8 cellular contexts compared by ENCODE assay signal in the genomic region with DNA sequence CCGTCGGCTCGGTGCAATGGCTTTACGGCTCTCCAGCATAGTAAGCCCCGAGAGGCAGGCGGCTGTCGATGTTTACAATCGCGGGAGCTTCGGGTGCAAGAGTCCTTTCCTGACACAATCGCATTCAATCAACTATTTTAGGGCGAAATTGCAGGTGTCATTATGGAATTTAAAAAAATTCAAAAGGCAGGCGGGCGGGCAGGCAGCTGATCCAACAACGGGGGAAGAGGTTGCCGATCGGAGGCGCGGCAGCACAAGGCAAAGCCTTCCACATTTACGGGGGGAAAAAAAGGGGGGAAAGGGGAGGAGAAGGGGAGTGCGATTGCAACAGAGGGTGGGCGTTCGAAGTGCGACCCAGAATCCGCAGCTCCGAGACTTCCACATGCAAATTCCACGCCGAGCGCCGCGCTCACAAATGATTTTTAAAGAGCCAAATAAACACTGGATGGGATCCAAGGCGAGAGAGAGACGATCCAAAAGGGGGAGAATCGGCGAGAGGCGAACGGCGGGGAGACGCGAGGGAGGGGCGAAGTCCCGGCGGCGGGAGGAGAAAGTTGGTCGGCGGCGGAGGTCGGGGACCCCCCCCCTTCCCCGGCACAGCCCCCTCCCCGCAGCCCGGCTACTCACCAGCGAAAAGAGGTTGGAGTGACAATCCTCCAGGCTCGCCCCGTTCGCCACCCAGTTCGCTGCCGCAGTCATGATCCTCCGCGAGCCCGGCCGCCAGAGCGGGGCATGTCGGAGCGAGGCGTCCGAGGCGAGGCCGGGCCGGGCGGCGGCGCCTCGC. TPM values are rescaled to one million over a fixed set of nuclear protein-coding genes. Genes with fewer than 3 reads are reported as not detected.
DNase-seq lines count a peak whose midpoint lies in the region; ATAC-seq, FAIRE-seq and TF ChIP-seq lines count a peak whose summit lies in the region.

No MANE protein-coding gene starts in this region.

- TF ChIP-seq CTCF in HepG2 (CRISPR knock-in tag; IDR thresholded peaks at IDR 0.05), result no peak

- H3K9ac ChIP-seq in HepG2 (ENCODE audit: insufficient read depth, low read depth, low read length), result peak overlapping the region; percentile 84

- ATAC-seq in HG03095 (IDR thresholded peaks at IDR 0.05; ENCODE audit: unreplicated experiment) (peak; percentile 33), HepG2 (peak; percentile 83)

- in situ Hi-C loops in HepG2 (cut with HindIII; ENCODE audit: extremely low pct_ligation_motif_present, low pct_unique_long_range_greater_than_20kb), result loop anchor here (5.0 kb wide), 1 partner anchor 321 kb away; no protein-coding TSS in a partner anchor

- peaks cover 51% of the 10 kb centered on the region for H3K79me2 ChIP-seq in HepG2 (ENCODE audit: insufficient read depth, low read length)

- no peak for TF ChIP-seq RAD21 in HepG2 (CRISPR knock-in tag; IDR thresholded peaks at IDR 0.05)

- no peaks in the 10 kb centered on the region for H3K9me3 ChIP-seq in HepG2 (ENCODE audit: low read length)

- POLR2A ChIA-PET in HepG2 (lab: Yijun Ruan, JAX), result interaction anchor here (0.8 kb wide), 1 partner anchor 283 kb away, joined by 4 read pairs; no protein-coding TSS in a partner anchor

- TF ChIP-seq POLR2A in HepG2 (IDR thresholded peaks at IDR 0.05; ENCODE audit: insufficient read depth in 1 of 2, low read depth in 2 of 2, low read length in 2 of 2), result peak in 1 of 2 experiments; percentile 9; a peak in 1 of 4 replicates

- H3K4me3 ChIP-seq in HepG2 (replicated peaks in 1 of 3; ENCODE audit: insufficient read depth in 1 of 3, low read depth in 2 of 3, low read length in 3 of 3), result peak overlapping the region; percentile 88 to 94 (median 89)

- H4K20me1 ChIP-seq in HepG2 (ENCODE audit: insufficient read depth, low read length), result peaks cover 24% of the 10 kb centered on the region

- no peaks in the 10 kb centered on the region for H3K36me3 ChIP-seq in HepG2 (replicated peaks in 1 of 2; ENCODE audit: control insufficient read depth in 1 of 2, insufficient read depth in 2 of 2, low read length in 2 of 2)

- under 1% methylated on average over 46 of the region's 73 CpGs for WGBS in HepG2 (ENCODE audit: low lambda C conversion rate)

- no TSS peak for BruUV-seq in HepG2 (replicated peaks; lab: Mats Ljungman, UMichigan)

- DNase-seq in SIG-M5 treated with dmso at 0.1 percent for 504 hours (lab: John Stamatoyannopoulos, UW; ENCODE audit: unreplicated experiment) (peak; percentile 70), SIG-M5 (lab: John Stamatoyannopoulos, UW) (no peak), NCI-H226 (peak; percentile 43), dermis microvascular lymphatic vessel endothelial cell (ENCODE audit: low read depth in 2 of 2) (peak; percentile 39 to 81), HepG2 (ENCODE audit: low spot score) (peak; percentile 71)
- peak; percentile 57 to 58 for DNase-seq in activated CD4-positive, alpha-beta T cell treated with anti-CD3 and anti-CD28 coated beads, Interleukin-2, amount 50 U/mL, for 4 hours
- DNase-seq in stimulated activated CD4-positive, alpha-beta T cell treated with anti-CD3 and anti-CD28 coated beads, Interleukin-4, amount 100 ng/mL, for 1 hour, result peak; percentile 68

- TF ChIP-seq EP300 in HepG2 (IDR thresholded peaks at IDR 0.05; ENCODE audit: low read depth in 2 of 2, low read length in 2 of 2), result no peak
- TF ChIP-seq EP300 in HepG2 (CRISPR knock-in tag; IDR thresholded peaks at IDR 0.05; ENCODE audit: borderline replicate concordance), result no peak

- FAIRE-seq in HepG2 (lab: Jason Lieb, UNC), result no peak

- H3K27ac ChIP-seq in HepG2 (ENCODE audit: extremely low read length, insufficient read depth, low read length), result peak overlapping the region; percentile 93

- peaks cover 49% of the 10 kb centered on the region for H3K4me1 ChIP-seq in HepG2 (ENCODE audit: insufficient read depth, low read length)

- peak overlapping the region; percentile 83 for H3K4me2 ChIP-seq in HepG2 (ENCODE audit: low read depth, low read length)

- CTCF ChIA-PET in HepG2 (lab: Yijun Ruan, JAX; ENCODE audit: low intra/inter-chr PET ratio, low total read pairs), result no interaction called here

- intact Hi-C loops in HepG2 (cut with micrococcal nuclease; ENCODE audit: unreplicated experiment), result no loop called here

- H3K27me3 ChIP-seq in HepG2 (ENCODE audit: control insufficient read depth in 1 of 2, insufficient read depth in 2 of 2, low read length in 2 of 2), result peaks cover 2 to 13% of the 10 kb centered on the region in 2 experiments; a peak in 4 of 5 replicates

- H2AFZ ChIP-seq in HepG2 (ENCODE audit: low read length), result no peak overlapping the region

TF ChIP-seq in HepG2, 621 proteins besides CTCF, POLR2A, EP300 and RAD21 (continues in another document):
- TF ChIP-seq, protein P1, sequence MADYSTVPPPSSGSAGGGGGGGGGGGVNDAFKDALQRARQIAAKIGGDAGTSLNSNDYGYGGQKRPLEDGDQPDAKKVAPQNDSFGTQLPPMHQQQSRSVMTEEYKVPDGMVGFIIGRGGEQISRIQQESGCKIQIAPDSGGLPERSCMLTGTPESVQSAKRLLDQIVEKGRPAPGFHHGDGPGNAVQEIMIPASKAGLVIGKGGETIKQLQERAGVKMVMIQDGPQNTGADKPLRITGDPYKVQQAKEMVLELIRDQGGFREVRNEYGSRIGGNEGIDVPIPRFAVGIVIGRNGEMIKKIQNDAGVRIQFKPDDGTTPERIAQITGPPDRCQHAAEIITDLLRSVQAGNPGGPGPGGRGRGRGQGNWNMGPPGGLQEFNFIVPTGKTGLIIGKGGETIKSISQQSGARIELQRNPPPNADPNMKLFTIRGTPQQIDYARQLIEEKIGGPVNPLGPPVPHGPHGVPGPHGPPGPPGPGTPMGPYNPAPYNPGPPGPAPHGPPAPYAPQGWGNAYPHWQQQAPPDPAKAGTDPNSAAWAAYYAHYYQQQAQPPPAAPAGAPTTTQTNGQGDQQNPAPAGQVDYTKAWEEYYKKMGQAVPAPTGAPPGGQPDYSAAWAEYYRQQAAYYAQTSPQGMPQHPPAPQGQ (CRISPR knock-in tag; IDR thresholded peaks at IDR 0.05; ENCODE audit: borderline replicate concordance), result no peak
- TF ChIP-seq ZNF441 (CRISPR knock-in tag; IDR thresholded peaks at IDR 0.05; ENCODE audit: borderline replicate concordance) (no peak), WIZ (CRISPR knock-in tag; IDR thresholded peaks at IDR 0.05) (no peak), ZNF772 (CRISPR knock-in tag; IDR thresholded peaks at IDR 0.05) (no peak), KAT7 (CRISPR knock-in tag; IDR thresholded peaks at IDR 0.05; ENCODE audit: borderline replicate concordance) (no peak)
- TF ChIP-seq, protein P2, sequence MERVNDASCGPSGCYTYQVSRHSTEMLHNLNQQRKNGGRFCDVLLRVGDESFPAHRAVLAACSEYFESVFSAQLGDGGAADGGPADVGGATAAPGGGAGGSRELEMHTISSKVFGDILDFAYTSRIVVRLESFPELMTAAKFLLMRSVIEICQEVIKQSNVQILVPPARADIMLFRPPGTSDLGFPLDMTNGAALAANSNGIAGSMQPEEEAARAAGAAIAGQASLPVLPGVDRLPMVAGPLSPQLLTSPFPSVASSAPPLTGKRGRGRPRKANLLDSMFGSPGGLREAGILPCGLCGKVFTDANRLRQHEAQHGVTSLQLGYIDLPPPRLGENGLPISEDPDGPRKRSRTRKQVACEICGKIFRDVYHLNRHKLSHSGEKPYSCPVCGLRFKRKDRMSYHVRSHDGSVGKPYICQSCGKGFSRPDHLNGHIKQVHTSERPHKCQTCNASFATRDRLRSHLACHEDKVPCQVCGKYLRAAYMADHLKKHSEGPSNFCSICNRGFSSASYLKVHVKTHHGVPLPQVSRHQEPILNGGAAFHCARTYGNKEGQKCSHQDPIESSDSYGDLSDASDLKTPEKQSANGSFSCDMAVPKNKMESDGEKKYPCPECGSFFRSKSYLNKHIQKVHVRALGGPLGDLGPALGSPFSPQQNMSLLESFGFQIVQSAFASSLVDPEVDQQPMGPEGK (CRISPR knock-in tag; IDR thresholded peaks at IDR 0.05), result peak; percentile 72
- TF ChIP-seq, protein P3, sequence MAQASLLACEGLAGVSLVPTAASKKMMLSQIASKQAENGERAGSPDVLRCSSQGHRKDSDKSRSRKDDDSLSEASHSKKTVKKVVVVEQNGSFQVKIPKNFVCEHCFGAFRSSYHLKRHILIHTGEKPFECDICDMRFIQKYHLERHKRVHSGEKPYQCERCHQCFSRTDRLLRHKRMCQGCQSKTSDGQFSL (CRISPR knock-in tag; IDR thresholded peaks at IDR 0.05), result peak; percentile 70

RNA-seq across cellular contexts. Expression of a gene that starts 0.9 kb away (rescaled TPM):
- total RNA-seq in dermis microvascular lymphatic vessel endothelial cell (38.1 and 54.1 TPM in 2 replicates), HepG2 (2016; rRNA removed; fragmentation: Illumina TruSeq; extraction: Trizol) (32.9 and 38.9 TPM in 2 replicates)
- total RNA-seq in HepG2 (2016; cell fraction: cytosol; rRNA removed; fragmentation: Illumina TruSeq; extraction: Trizol; ENCODE audit: low read depth), result 82.6 and 84.3 TPM in 2 replicates
- total RNA-seq in HepG2 (2016; cell fraction: insoluble cytoplasmic fraction; rRNA removed; fragmentation: Illumina TruSeq; extraction: Trizol), result 30.1 and 34.1 TPM in 2 replicates
- total RNA-seq in HepG2 (2016; cell fraction: membrane; rRNA removed; fragmentation: Illumina TruSeq; extraction: Trizol), result 30.2 and 31.1 TPM in 2 replicates
- total RNA-seq in HepG2 (2016; cell fraction: nucleus; rRNA removed; fragmentation: Illumina TruSeq; extraction: Trizol), result 77.6 and 90.7 TPM in 2 replicates
- 20.5 and 24.8 TPM in 2 replicates for polyA plus RNA-seq in HepG2 (2011; rRNA removed)
- polyA plus RNA-seq in HepG2 (2011; cell fraction: cytosol; rRNA removed), result 13.8 and 15.7 TPM in 2 replicates
- polyA plus RNA-seq in HepG2 (2011; cell fraction: nucleus; rRNA removed), result 28.2 and 34.1 TPM in 2 replicates
- polyA plus RNA-seq in HepG2 (2012), result 19.0 and 20.9 TPM in 2 replicates
- 0.53 and 0.93 TPM in 2 replicates for polyA plus RNA-seq in HepG2 (2016; cell fraction: cytosol; fragmentation: Illumina TruSeq; extraction: Trizol; ENCODE audit: low read depth)
- 18.1 and 20.3 TPM in 2 replicates for polyA plus RNA-seq in HepG2 (2016; cell fraction: insoluble cytoplasmic fraction; fragmentation: Illumina TruSeq; extraction: Trizol; ENCODE audit: low read depth)
- polyA plus RNA-seq in HepG2 (2016; cell fraction: membrane; fragmentation: Illumina TruSeq; extraction: Trizol; ENCODE audit: low read depth), result 2.4 and 2.8 TPM in 2 replicates
- 34.1 and 35.3 TPM in 2 replicates for polyA plus RNA-seq in HepG2 (2016; cell fraction: nucleus; fragmentation: Illumina TruSeq; extraction: Trizol; ENCODE audit: insufficient read depth, low read depth)
- polyA minus RNA-seq in HepG2 (2011; rRNA and poly(A)+ RNA removed; ENCODE audit: low replicate concordance), result 56.3 and 75.4 TPM in 2 replicates
- polyA minus RNA-seq in HepG2 (2011; cell fraction: cytosol; rRNA and poly(A)+ RNA removed), result 28.0 and 36.0 TPM in 2 replicates
- polyA minus RNA-seq in HepG2 (2011; cell fraction: nucleus; rRNA and poly(A)+ RNA removed), result 207 and 236 TPM in 2 replicates
